ENCODE assay signal across 12 cellular contexts in genomic region chr1:65979145-65979544, GRCh38.
A peak's percentile ranks its signal among the peaks of the same experiment; 100 is the strongest.
DNase-seq lines count a peak whose midpoint lies in the region; ATAC-seq and TF ChIP-seq lines count a peak whose summit lies in the region.
"Had no signal": no experiment of that assay in that cellular context is flagged by ENCODE, and none has a peak within 500 bp of the region (broad histone marks: within the 10 kb centered on the region; RNA-seq: fewer than 3 reads in every experiment).

No MANE protein-coding gene starts in this region.

- WGBS in IMR-90 (ENCODE audit: extremely low coverage in 2 of 2, insufficient read length in 1 of 2), 2 experiments = 67% methylated on average over 1 of the region's 4 CpGs; no CpG with 5 or more reads in 1 of the 2 experiments

- peaks cover 12 to 30% (median 26%) of the 10 kb centered on the region in 5 experiments for H3K9me3 Mint-ChIP-seq in brain

- H3K9me3 ChIP-seq in IMR-90 (ENCODE audit: control insufficient read depth, insufficient read depth, low read length) (peaks cover 5% of the 10 kb centered on the region; the same call in 1 of the 2 replicates), gastrocnemius medialis (no peaks in the 10 kb centered on the region), PC-9 (ENCODE audit: insufficient read depth, low read depth) (no peaks in the 10 kb centered on the region)

- H3K9ac ChIP-seq in IMR-90 (ENCODE audit: low read depth, low read length) = no peak overlapping the region

- no peak overlapping the region for H2BK15ac ChIP-seq in IMR-90 (ENCODE audit: low read depth, low read length)

- TF ChIP-seq POLR2A in IMR-90 (IDR thresholded peaks at IDR 0.05; ENCODE audit: low read depth, low read length) = no peak
- TF ChIP-seq POLR2A in gastrocnemius medialis (IDR thresholded peaks at IDR 0.05) = no peak

- H3K79me2 ChIP-seq in PC-9 (ENCODE audit: low read depth) = no peaks in the 10 kb centered on the region

- no peak overlapping the region for H4K5ac ChIP-seq in IMR-90 (ENCODE audit: low read depth, low read length)

- peaks cover 25% of the 10 kb centered on the region for H3K4me1 Mint-ChIP-seq in brain
- H3K4me1 Mint-ChIP-seq: activated naive CD8-positive, alpha-beta T cell treated with anti-CD3 and anti-CD28 coated beads, Interleukin-2, amount 50 U/mL, for 24 hours had no signal

- no peak overlapping the region for H2BK20ac ChIP-seq in IMR-90 (ENCODE audit: low read depth, low read length)

- H3K27me3 ChIP-seq in IMR-90 (ENCODE audit: control insufficient read depth, insufficient read depth, low read length) (no peaks in the 10 kb centered on the region), gastrocnemius medialis (no peaks in the 10 kb centered on the region), PC-9 (ENCODE audit: insufficient read depth, low read depth) (no peaks in the 10 kb centered on the region)

- no peak overlapping the region for H2AK9ac ChIP-seq in IMR-90 (replicated peaks; ENCODE audit: low read depth, low read length, poor library complexity)

- H3K4me2 ChIP-seq in IMR-90 (ENCODE audit: low read depth, low read length) (no peak overlapping the region), PC-9 (no peak overlapping the region)

- no peak overlapping the region for H3K18ac ChIP-seq in IMR-90 (ENCODE audit: low read depth, low read length)

- H3K14ac ChIP-seq in IMR-90 (replicated peaks; ENCODE audit: low read depth, low read length) = no peak overlapping the region

- dilution Hi-C loops in IMR-90 (cut with HindIII; ENCODE audit: low sequenced_read_pairs, unreplicated experiment) = no loop called here

- H4K91ac ChIP-seq in IMR-90 (ENCODE audit: insufficient read depth, low read depth, low read length) = no peak overlapping the region

- ATAC-seq in IMR-90 (ENCODE audit: low read depth) (peak; percentile 37; the same call in 1 of the 2 replicates), gastrocnemius medialis (no peak), HG03457 (IDR thresholded peaks at IDR 0.05; ENCODE audit: unreplicated experiment) (no peak), HG03135 (IDR thresholded peaks at IDR 0.05; ENCODE audit: unreplicated experiment) (no peak)
- ATAC-seq: activated naive CD8-positive, alpha-beta T cell treated with anti-CD3 and anti-CD28 coated beads, Interleukin-2, amount 50 U/mL, for 24 hours had no signal

- no peaks in the 10 kb centered on the region for H3F3A ChIP-seq in PC-9 (ENCODE audit: insufficient read depth, low read depth)

- in situ Hi-C loops in IMR-90 (cut with MboI; ENCODE audit: low sequenced_read_pairs) (no loop called here), gastrocnemius medialis (cut with MboI; ENCODE audit: low sequenced_read_pairs in 4 of 4) (no loop called here)

- intact Hi-C loops in IMR-90 (cut with micrococcal nuclease) = no loop called here
- intact Hi-C loops in gastrocnemius medialis (cut with DNase I; ENCODE audit: low total_unique reads) = no loop called here
- intact Hi-C loops in PC-9 (cut with micrococcal nuclease; ENCODE audit: unreplicated experiment) = no loop called here

- no peak overlapping the region for H3K56ac ChIP-seq in IMR-90 (ENCODE audit: extremely low read depth, insufficient read depth, low read length)

- H3K4me3 Mint-ChIP-seq in brain = peak overlapping the region; percentile 16 to 49 (median 20)
- H3K4me3 Mint-ChIP-seq: activated naive CD8-positive, alpha-beta T cell treated with anti-CD3 and anti-CD28 coated beads, Interleukin-2, amount 50 U/mL, for 24 hours had no signal

- no peak overlapping the region for H3K23ac ChIP-seq in IMR-90 (ENCODE audit: low read depth, low read length)

- TF ChIP-seq CTCF in IMR-90 (conservative IDR thresholded peaks at IDR 0.05; ENCODE audit: low read depth, low read length) = no peak
- TF ChIP-seq CTCF in brain (conservative IDR thresholded peaks at IDR 0.05) = no peak
- no peak for TF ChIP-seq CTCF in gastrocnemius medialis (IDR thresholded peaks at IDR 0.05 in 4 of 5, conservative IDR thresholded peaks at IDR 0.05 in 1 of 5)
- TF ChIP-seq CTCF in PC-9 (conservative IDR thresholded peaks at IDR 0.05) = no peak

- CTCF ChIA-PET in IMR-90 (lab: Yijun Ruan, JAX) (interaction anchor here (0.6 kb wide), 1 partner anchor 399 kb away, joined by 3 read pairs; no protein-coding TSS in a partner anchor), PC-9 (lab: Charles Lee) (interaction anchor here (0.6 kb wide), 1 partner anchor 760 kb away, joined by 4 read pairs; no protein-coding TSS in a partner anchor)

- no peak overlapping the region for H3K4ac ChIP-seq in IMR-90 (ENCODE audit: low read depth, low read length)

- no peaks in the 10 kb centered on the region for H3K79me1 ChIP-seq in IMR-90 (ENCODE audit: low read depth in 1 of 2, low read length in 2 of 2)

- H3K4me3 ChIP-seq in IMR-90 (ENCODE audit: insufficient read depth, low read depth, low read length) (no peak overlapping the region), gastrocnemius medialis (no peak overlapping the region), PC-9 (no peak overlapping the region)
- H3K4me3 ChIP-seq: skin epidermis had no signal

- no peaks in the 10 kb centered on the region for H3K4me1 ChIP-seq in IMR-90 (ENCODE audit: control insufficient read depth, insufficient read depth, low read length)
- H3K4me1 ChIP-seq in gastrocnemius medialis = no peaks in the 10 kb centered on the region
- no peaks in the 10 kb centered on the region for H3K4me1 ChIP-seq in PC-9 (replicated peaks; ENCODE audit: insufficient read depth)

- H3K36me3 Mint-ChIP-seq in brain = peaks cover 18% of the 10 kb centered on the region

- no peak overlapping the region for H2AFZ ChIP-seq in IMR-90 (replicated peaks; ENCODE audit: low read length, poor library complexity)
- H2AFZ ChIP-seq in PC-9 = no peak overlapping the region

- no peaks in the 10 kb centered on the region for H3K9me1 ChIP-seq in IMR-90 (ENCODE audit: insufficient read depth, low read length)

- no peak overlapping the region for H4K8ac ChIP-seq in IMR-90 (ENCODE audit: low read depth in 2 of 2, low read length in 2 of 2)

- no peaks in the 10 kb centered on the region for H4K20me1 ChIP-seq in IMR-90 (ENCODE audit: insufficient read depth, low read length)
- no peaks in the 10 kb centered on the region for H4K20me1 ChIP-seq in PC-9 (ENCODE audit: insufficient read depth)

- H3K27ac Mint-ChIP-seq in brain = peak overlapping the region; percentile 69 to 95 (median 83)
- H3K27ac Mint-ChIP-seq: activated naive CD8-positive, alpha-beta T cell treated with anti-CD3 and anti-CD28 coated beads, Interleukin-2, amount 50 U/mL, for 24 hours had no signal

- TF ChIP-seq RAD21 in IMR-90 (IDR thresholded peaks at IDR 0.05; ENCODE audit: low read length) = no peak

- H3K27me3 Mint-ChIP-seq in brain = no peaks in the 10 kb centered on the region

- DNase-seq in IMR-90 (peak; percentile 58), hypothalamus (lab: John Stamatoyannopoulos, UW) (peak in 37 of 51 donors; percentile 10 to 90 (median 59)), retina (peak; percentile 66), gastrocnemius medialis (no peak), PC-9 (no peak)
- DNase-seq: activated naive CD8-positive, alpha-beta T cell treated with anti-CD3 and anti-CD28 coated beads, Interleukin-2, amount 50 U/mL, for 24 hours; mesendoderm had no signal

- BruUV-seq in IMR-90 (replicated peaks; lab: Mats Ljungman, UMichigan) = no TSS peak
- BruUV-seq in PC-9 (replicated peaks; lab: Mats Ljungman, UMichigan) = no TSS peak

- no peaks in the 10 kb centered on the region for H3K9me2 ChIP-seq in PC-9 (ENCODE audit: insufficient read depth)

- H2BK120ac ChIP-seq in IMR-90 (ENCODE audit: low read depth, low read length) = no peak overlapping the region

- H3K36me3 ChIP-seq in IMR-90 (ENCODE audit: control insufficient read depth, insufficient read depth, low read length) = no peaks in the 10 kb centered on the region
- no peaks in the 10 kb centered on the region for H3K36me3 ChIP-seq in gastrocnemius medialis
- H3K36me3 ChIP-seq in PC-9 (ENCODE audit: low read depth) = no peaks in the 10 kb centered on the region

- no peak overlapping the region for H2AK5ac ChIP-seq in IMR-90 (ENCODE audit: low read depth, low read length)

- H2BK5ac ChIP-seq in IMR-90 (ENCODE audit: low read depth, low read length, poor library complexity, severe bottlenecking) = no peak overlapping the region

- H3K27ac ChIP-seq in IMR-90 (ENCODE audit: insufficient read depth, low read length) = no peak overlapping the region
- H3K27ac ChIP-seq in gastrocnemius medialis = no peak overlapping the region
- no peak overlapping the region for H3K27ac ChIP-seq in PC-9
- H3K27ac ChIP-seq: C4-2B, skin epidermis had no signal

- POLR2A ChIA-PET in IMR-90 (lab: Charles Lee; ENCODE audit: unreplicated experiment) = no interaction called here
- POLR2A ChIA-PET in PC-9 (lab: Charles Lee; ENCODE audit: unreplicated experiment) = no interaction called here

TF ChIP-seq in IMR-90, 13 proteins besides CTCF, POLR2A, EP300 and RAD21 (continues in another document):
- TF ChIP-seq USF2 (IDR thresholded peaks at IDR 0.05; ENCODE audit: low read depth, low read length) (no peak), RFX5 (IDR thresholded peaks at IDR 0.05; ENCODE audit: low read depth, low read length) (no peak), CEBPB (IDR thresholded peaks at IDR 0.05; ENCODE audit: low read depth, low read length) (no peak), MAFK (IDR thresholded peaks at IDR 0.05; ENCODE audit: low read depth, low read length) (no peak), SMC3 (IDR thresholded peaks at IDR 0.05; ENCODE audit: low read depth, low read length) (no peak), RCOR1 (IDR thresholded peaks at IDR 0.05; ENCODE audit: insufficient replicate concordance, low read length) (no peak), FOS (IDR thresholded peaks at IDR 0.05; ENCODE audit: low read depth, low read length) (no peak), CHD1 (IDR thresholded peaks at IDR 0.05; ENCODE audit: low read depth, low read length) (no peak), MXI1 (IDR thresholded peaks at IDR 0.05; ENCODE audit: borderline replicate concordance, low read depth, low read length) (no peak)
- TF ChIP-seq, protein P1, sequence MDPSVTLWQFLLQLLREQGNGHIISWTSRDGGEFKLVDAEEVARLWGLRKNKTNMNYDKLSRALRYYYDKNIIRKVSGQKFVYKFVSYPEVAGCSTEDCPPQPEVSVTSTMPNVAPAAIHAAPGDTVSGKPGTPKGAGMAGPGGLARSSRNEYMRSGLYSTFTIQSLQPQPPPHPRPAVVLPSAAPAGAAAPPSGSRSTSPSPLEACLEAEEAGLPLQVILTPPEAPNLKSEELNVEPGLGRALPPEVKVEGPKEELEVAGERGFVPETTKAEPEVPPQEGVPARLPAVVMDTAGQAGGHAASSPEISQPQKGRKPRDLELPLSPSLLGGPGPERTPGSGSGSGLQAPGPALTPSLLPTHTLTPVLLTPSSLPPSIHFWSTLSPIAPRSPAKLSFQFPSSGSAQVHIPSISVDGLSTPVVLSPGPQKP (IDR thresholded peaks at IDR 0.05; ENCODE audit: borderline replicate concordance, low read depth, low read length) = no peak

Comparison
In these comparisons a context has a peak if more than half of its experiments do, and no peak if none do; other contexts are left out.
1. DNase-seq: peak in IMR-90 (single experiment), hypothalamus (37 of 51) and retina (single experiment); none in gastrocnemius medialis (0 of 2) and PC-9 (0 of 2).